ENCODE assay signal across 30 cellular contexts in the genomic region with DNA sequence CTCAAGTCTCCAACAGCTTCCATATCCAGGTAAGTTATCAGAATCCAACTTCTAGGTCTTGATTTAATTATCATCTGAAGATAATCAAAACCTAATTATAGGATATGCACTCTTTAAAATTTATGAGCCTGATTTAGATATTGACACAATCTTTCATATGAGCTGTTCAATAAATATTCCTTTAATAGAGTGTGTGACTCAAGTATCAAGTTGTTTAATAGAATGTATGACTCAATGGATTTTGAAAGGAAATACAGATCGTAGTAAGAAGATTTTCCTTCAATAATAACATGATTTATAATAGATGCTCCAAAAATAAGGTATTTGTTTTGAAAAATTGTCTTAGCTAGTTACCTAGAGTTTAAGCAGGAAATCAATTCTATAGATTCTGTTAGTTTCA.
"Had no signal": no experiment of that assay in that cellular context is flagged by ENCODE, and none has a peak within 500 bp of the region (broad histone marks: within the 10 kb centered on the region; RNA-seq: fewer than 3 reads in every experiment).

No MANE protein-coding gene starts in this region.

- DNase-seq: activated CD4-positive, alpha-beta memory T cell treated with anti-CD3 and anti-CD28 coated beads, Interleukin-2, amount 10 ng/mL, durations not matched to agents 7 days and 5 days; activated CD4-positive, alpha-beta T cell treated with anti-CD3 and anti-CD28 coated beads for 1 hour; activated CD4-positive, alpha-beta T cell treated with anti-CD3 and anti-CD28 coated beads for 4 hours; activated CD4-positive, alpha-beta T cell treated with anti-CD3 and anti-CD28 coated beads, Interleukin-2, amount 10 ng/mL, durations not matched to agents 7 days and 5 days; activated CD4-positive, alpha-beta T cell treated with anti-CD3 and anti-CD28 coated beads, Interleukin-2, amount 50 U/mL, for 4 hours; activated CD8-positive, alpha-beta memory T cell treated with anti-CD3 and anti-CD28 coated beads, Interleukin-2, amount 50 U/mL, for 48 hours; activated gamma-delta T cell; activated naive CD4-positive, alpha-beta T cell; activated naive CD4-positive, alpha-beta T cell treated with anti-CD3 and anti-CD28 coated beads, Interleukin-2, amount 10 ng/mL, durations not matched to agents 7 days and 5 days; activated naive CD8-positive, alpha-beta T cell treated with anti-CD3 and anti-CD28 coated beads, Interleukin-2, amount 10 ng/mL, durations not matched to agents 7 days and 5 days; activated T-cell treated with anti-CD3 and anti-CD28 coated beads for 4 hours; activated T-cell treated with anti-CD3 and anti-CD28 coated beads, Interleukin-2, amount 50 U/mL, for 24 hours; activated T-cell treated with anti-CD3 and anti-CD28 coated beads, Interleukin-2, amount 50 U/mL, for 72 hours; amniotic stem cell; anterior cingulate cortex; brain microvascular endothelial cell; caudate nucleus; cortex of kidney; dermis blood vessel endothelial cell; effector CD4-positive, alpha-beta T cell; effector memory CD8-positive, alpha-beta T cell; foreskin melanocyte; heart right ventricle; T-helper 1 cell; T-helper 17 cell had no signal

- H3K27ac ChIP-seq: brain microvascular endothelial cell, esophagus muscularis mucosa, gastroesophageal sphincter, heart right ventricle, VCaP had no signal

- H3K4me1 ChIP-seq: esophagus muscularis mucosa, gastroesophageal sphincter, heart right ventricle had no signal

- H3K4me3 ChIP-seq: esophagus muscularis mucosa, gastroesophageal sphincter, heart right ventricle had no signal

- H3K36me3 ChIP-seq: brain microvascular endothelial cell, esophagus muscularis mucosa, gastroesophageal sphincter, heart right ventricle had no signal

- ATAC-seq: activated naive CD4-positive, alpha-beta T cell treated with anti-CD3 and anti-CD28 coated beads, Interleukin-2, amount 50 U/mL, for 72 hours; activated T-cell treated with anti-CD3 and anti-CD28 coated beads, Interleukin-2, amount 50 U/mL, for 72 hours; effector memory CD8-positive, alpha-beta T cell; gastroesophageal sphincter; heart right ventricle; T-helper 17 cell; WTC11 had no signal

- H3K27me3 ChIP-seq: brain microvascular endothelial cell, esophagus muscularis mucosa, gastroesophageal sphincter, heart right ventricle had no signal

- H3K9me3 ChIP-seq: esophagus muscularis mucosa, gastroesophageal sphincter, heart right ventricle had no signal
